Comparison of ENCODE assay signal across 9 cellular contexts in genomic region chr3:197737749-197738462, GRCh38. TPM values are rescaled to one million over a fixed set of nuclear protein-coding genes. Genes with fewer than 3 reads are reported as not detected.
DNase-seq lines count a peak whose midpoint lies in the region; ATAC-seq, FAIRE-seq and TF ChIP-seq lines count a peak whose summit lies in the region.
"Had no signal": no experiment of that assay in that cellular context is flagged by ENCODE, and none has a peak within 500 bp of the region (broad histone marks: within the 10 kb centered on the region; RNA-seq: fewer than 3 reads in every experiment).

No MANE protein-coding gene starts in this region.

- H3K36me3 ChIP-seq in cardiac muscle cell, result no peaks in the 10 kb centered on the region
- H3K36me3 ChIP-seq in lower lobe of right lung, result no peaks in the 10 kb centered on the region
- no peaks in the 10 kb centered on the region for H3K36me3 ChIP-seq in upper lobe of right lung

- H3K36me3 Mint-ChIP-seq in activated naive CD8-positive, alpha-beta T cell treated with anti-CD3 and anti-CD28 coated beads, Interleukin-2, amount 50 U/mL, for 24 hours (ENCODE audit: low read depth), result peaks cover 6% of the 10 kb centered on the region

- H3K9me3 Mint-ChIP-seq in activated naive CD8-positive, alpha-beta T cell treated with anti-CD3 and anti-CD28 coated beads, Interleukin-2, amount 50 U/mL, for 24 hours, result no peaks in the 10 kb centered on the region

- peaks cover 39% of the 10 kb centered on the region for H3K4me1 Mint-ChIP-seq in activated naive CD8-positive, alpha-beta T cell treated with anti-CD3 and anti-CD28 coated beads, Interleukin-2, amount 50 U/mL, for 24 hours

- no peak for TF ChIP-seq POLR2A in GM12892 (IDR thresholded peaks at IDR 0.05; ENCODE audit: low read depth, low read length)

- no peak for DNase-seq in cardiac muscle cell (ENCODE audit: low read depth in 1 of 2, low spot score in 1 of 2)
- no peak for DNase-seq in right cardiac atrium
- DNase-seq in activated naive CD8-positive, alpha-beta T cell treated with anti-CD3 and anti-CD28 coated beads, Interleukin-2, amount 50 U/mL, for 24 hours, result no peak
- DNase-seq in lower lobe of right lung, result no peak
- no peak for DNase-seq in upper lobe of right lung
- no peak for DNase-seq in NCI-H748 (lab: John Stamatoyannopoulos, UW; ENCODE audit: unreplicated experiment)
- no peak for DNase-seq in GM12892 (ENCODE audit: insufficient read length)
- DNase-seq in mucosa of gallbladder (ENCODE audit: low spot score), result no peak

- intact Hi-C loops in right cardiac atrium (cut with DNase I) (no loop called here), lower lobe of right lung (cut with DNase I) (no loop called here), upper lobe of right lung (cut with DNase I) (no loop called here)

- no peak for TF ChIP-seq CTCF in cardiac muscle cell (IDR thresholded peaks at IDR 0.05; ENCODE audit: low read depth, low read length)
- no peak for TF ChIP-seq CTCF in lower lobe of right lung (IDR thresholded peaks at IDR 0.05)
- TF ChIP-seq CTCF in upper lobe of right lung (IDR thresholded peaks at IDR 0.05), result no peak

- H3K27ac ChIP-seq in cardiac muscle cell (peak overlapping the region; percentile 84), right cardiac atrium (ENCODE audit: low read length) (no peak overlapping the region), lower lobe of right lung (no peak overlapping the region), upper lobe of right lung (no peak overlapping the region)

- no peak overlapping the region for H3K27ac Mint-ChIP-seq in activated naive CD8-positive, alpha-beta T cell treated with anti-CD3 and anti-CD28 coated beads, Interleukin-2, amount 50 U/mL, for 24 hours

- H3K27me3 Mint-ChIP-seq in activated naive CD8-positive, alpha-beta T cell treated with anti-CD3 and anti-CD28 coated beads, Interleukin-2, amount 50 U/mL, for 24 hours, result no peaks in the 10 kb centered on the region

- no peak for ATAC-seq in right cardiac atrium
- ATAC-seq in activated naive CD8-positive, alpha-beta T cell treated with anti-CD3 and anti-CD28 coated beads, Interleukin-2, amount 50 U/mL, for 24 hours, result no peak
- ATAC-seq in lower lobe of right lung, result no peak
- ATAC-seq in upper lobe of right lung, result no peak

- H3K4me3 Mint-ChIP-seq in activated naive CD8-positive, alpha-beta T cell treated with anti-CD3 and anti-CD28 coated beads, Interleukin-2, amount 50 U/mL, for 24 hours, result peak overlapping the region; percentile 92

- 67% methylated on average over 11 of the region's 11 CpGs for WGBS in right cardiac atrium

- no peak for FAIRE-seq in GM12892 (lab: Jason Lieb, UNC)
- FAIRE-seq: endometrium had no signal

- H3K9me3 ChIP-seq in cardiac muscle cell (ENCODE audit: low read depth) (no peaks in the 10 kb centered on the region), right cardiac atrium (ENCODE audit: control insufficient read depth, low read length) (no peaks in the 10 kb centered on the region), lower lobe of right lung (no peaks in the 10 kb centered on the region), upper lobe of right lung (no peaks in the 10 kb centered on the region)

- H3K4me3 ChIP-seq in cardiac muscle cell (peak overlapping the region; percentile 82), right cardiac atrium (ENCODE audit: low read length) (no peak overlapping the region), lower lobe of right lung (peak overlapping the region; percentile 93), upper lobe of right lung (peak overlapping the region; percentile 95)

- H3K4me1 ChIP-seq in cardiac muscle cell (ENCODE audit: low read depth) (peaks cover 7% of the 10 kb centered on the region), right cardiac atrium (ENCODE audit: control insufficient read depth, insufficient read depth, low read length) (peaks cover 2% of the 10 kb centered on the region), lower lobe of right lung (peaks cover 27% of the 10 kb centered on the region), upper lobe of right lung (peaks cover 15% of the 10 kb centered on the region)

- H3K27me3 ChIP-seq in cardiac muscle cell (no peaks in the 10 kb centered on the region), right cardiac atrium (ENCODE audit: control insufficient read depth, insufficient read depth) (no peaks in the 10 kb centered on the region), lower lobe of right lung (ENCODE audit: low read depth) (no peaks in the 10 kb centered on the region), upper lobe of right lung (no peaks in the 10 kb centered on the region)

RNA-seq across cellular contexts. Expression of gene RUBCN, which starts 1.2 kb away (rescaled TPM):
- 32.2 and 46.2 TPM in 2 replicates for total RNA-seq in cardiac muscle cell
- polyA plus RNA-seq in cardiac muscle cell, result 15.4 and 17.4 TPM in 2 replicates
- 10 to 100 TPM; 17.7 to 21.1 (median 19.7) TPM for total RNA-seq in right cardiac atrium
- 13.4 TPM for polyA plus RNA-seq in right cardiac atrium
- 33.1 TPM for total RNA-seq in lower lobe of right lung
- 35.2 TPM for total RNA-seq in upper lobe of right lung
- polyA plus RNA-seq in GM12892 (2012; ENCODE audit: missing spikeins), result 22.6 TPM
- 29.3 TPM for total RNA-seq in mucosa of gallbladder

RNA-seq across cellular contexts. Expression of gene FYTTD1, which starts 11.8 kb away (rescaled TPM):
- total RNA-seq in cardiac muscle cell (24.3 and 46.8 TPM in 2 replicates), right cardiac atrium (10 to 100 TPM; 50.1 to 61.0 (median 58.2) TPM), lower lobe of right lung (37.7 TPM), upper lobe of right lung (46.8 TPM), mucosa of gallbladder (54.6 TPM)
- polyA plus RNA-seq in cardiac muscle cell (62.8 and 65.9 TPM in 2 replicates), right cardiac atrium (17.2 TPM)
- 56.0 TPM for polyA plus RNA-seq in GM12892 (2012; ENCODE audit: missing spikeins)

RNA-seq across cellular contexts. Expression of gene LRCH3, which starts 53.1 kb away (rescaled TPM):
- total RNA-seq in cardiac muscle cell (25.1 and 38.9 TPM in 2 replicates), right cardiac atrium (10 to 100 TPM; 23.1 to 27.0 (median 25.1) TPM), lower lobe of right lung (35.7 TPM), upper lobe of right lung (43.5 TPM), mucosa of gallbladder (54.0 TPM)
- polyA plus RNA-seq in cardiac muscle cell (34.0 and 36.7 TPM in 2 replicates), right cardiac atrium (16.3 TPM)
- 32.9 TPM for polyA plus RNA-seq in GM12892 (2012; ENCODE audit: missing spikeins)
